In the genomic region with DNA sequence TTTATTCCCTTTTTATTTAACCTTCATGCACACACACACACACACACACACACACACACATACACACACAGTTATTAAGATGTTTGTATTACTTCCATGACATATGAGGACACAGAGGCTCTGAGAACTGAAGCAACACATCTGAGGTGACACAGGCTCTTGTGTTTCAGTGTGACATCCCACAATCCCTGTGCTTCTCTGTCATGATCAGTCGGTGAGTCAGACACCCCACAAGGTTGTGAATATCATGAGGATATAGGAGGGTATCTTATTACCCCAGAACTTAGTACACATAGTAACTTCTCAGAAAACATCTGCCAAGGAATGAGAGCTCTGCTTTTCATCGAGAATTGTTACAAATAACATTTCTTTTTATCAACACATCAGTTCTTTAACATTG, we compare ENCODE assay signal across 1 cellular context.
TF ChIP-seq lines count a peak whose summit lies in the region.

No MANE protein-coding gene starts in this region.

TF ChIP-seq in SK-N-SH treated with all-trans-retinoic acid at 6 μM for 48 hours, 23 proteins besides CTCF, POLR2A, EP300 and RAD21 (continued from another document):
- TF ChIP-seq, protein P1, sequence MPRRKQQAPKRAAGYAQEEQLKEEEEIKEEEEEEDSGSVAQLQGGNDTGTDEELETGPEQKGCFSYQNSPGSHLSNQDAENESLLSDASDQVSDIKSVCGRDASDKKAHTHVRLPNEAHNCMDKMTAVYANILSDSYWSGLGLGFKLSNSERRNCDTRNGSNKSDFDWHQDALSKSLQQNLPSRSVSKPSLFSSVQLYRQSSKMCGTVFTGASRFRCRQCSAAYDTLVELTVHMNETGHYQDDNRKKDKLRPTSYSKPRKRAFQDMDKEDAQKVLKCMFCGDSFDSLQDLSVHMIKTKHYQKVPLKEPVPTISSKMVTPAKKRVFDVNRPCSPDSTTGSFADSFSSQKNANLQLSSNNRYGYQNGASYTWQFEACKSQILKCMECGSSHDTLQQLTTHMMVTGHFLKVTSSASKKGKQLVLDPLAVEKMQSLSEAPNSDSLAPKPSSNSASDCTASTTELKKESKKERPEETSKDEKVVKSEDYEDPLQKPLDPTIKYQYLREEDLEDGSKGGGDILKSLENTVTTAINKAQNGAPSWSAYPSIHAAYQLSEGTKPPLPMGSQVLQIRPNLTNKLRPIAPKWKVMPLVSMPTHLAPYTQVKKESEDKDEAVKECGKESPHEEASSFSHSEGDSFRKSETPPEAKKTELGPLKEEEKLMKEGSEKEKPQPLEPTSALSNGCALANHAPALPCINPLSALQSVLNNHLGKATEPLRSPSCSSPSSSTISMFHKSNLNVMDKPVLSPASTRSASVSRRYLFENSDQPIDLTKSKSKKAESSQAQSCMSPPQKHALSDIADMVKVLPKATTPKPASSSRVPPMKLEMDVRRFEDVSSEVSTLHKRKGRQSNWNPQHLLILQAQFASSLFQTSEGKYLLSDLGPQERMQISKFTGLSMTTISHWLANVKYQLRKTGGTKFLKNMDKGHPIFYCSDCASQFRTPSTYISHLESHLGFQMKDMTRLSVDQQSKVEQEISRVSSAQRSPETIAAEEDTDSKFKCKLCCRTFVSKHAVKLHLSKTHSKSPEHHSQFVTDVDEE (CRISPR knock-in tag; IDR thresholded peaks at IDR 0.05), result no peak
- TF ChIP-seq PPARA (CRISPR knock-in tag; IDR thresholded peaks at IDR 0.05; ENCODE audit: borderline replicate concordance) (no peak), RARB (CRISPR knock-in tag; IDR thresholded peaks at IDR 0.05) (no peak), ZNF70 (CRISPR knock-in tag; IDR thresholded peaks at IDR 0.05) (no peak), CSDC2 (CRISPR knock-in tag; IDR thresholded peaks at IDR 0.05) (no peak)
- TF ChIP-seq, protein P2, sequence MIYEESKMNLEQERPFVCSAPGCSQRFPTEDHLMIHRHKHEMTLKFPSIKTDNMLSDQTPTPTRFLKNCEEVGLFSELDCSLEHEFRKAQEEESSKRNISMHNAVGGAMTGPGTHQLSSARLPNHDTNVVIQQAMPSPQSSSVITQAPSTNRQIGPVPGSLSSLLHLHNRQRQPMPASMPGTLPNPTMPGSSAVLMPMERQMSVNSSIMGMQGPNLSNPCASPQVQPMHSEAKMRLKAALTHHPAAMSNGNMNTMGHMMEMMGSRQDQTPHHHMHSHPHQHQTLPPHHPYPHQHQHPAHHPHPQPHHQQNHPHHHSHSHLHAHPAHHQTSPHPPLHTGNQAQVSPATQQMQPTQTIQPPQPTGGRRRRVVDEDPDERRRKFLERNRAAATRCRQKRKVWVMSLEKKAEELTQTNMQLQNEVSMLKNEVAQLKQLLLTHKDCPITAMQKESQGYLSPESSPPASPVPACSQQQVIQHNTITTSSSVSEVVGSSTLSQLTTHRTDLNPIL (CRISPR knock-in tag; IDR thresholded peaks at IDR 0.05; ENCODE audit: low read depth), result no peak
